ENCODE assay signal across 8 cellular contexts in genomic region chr10:113126506-113127192, GRCh38.
DNase-seq lines count a peak whose midpoint lies in the region; ATAC-seq, FAIRE-seq and TF ChIP-seq lines count a peak whose summit lies in the region.

No MANE protein-coding gene starts in this region.

- H3K4me1 ChIP-seq in CD8-positive, alpha-beta T cell (ENCODE audit: insufficient read depth, low read length), result peaks cover 5% of the 10 kb centered on the region
- peaks cover 4 to 9% (median 4%) of the 10 kb centered on the region in 3 donors for H3K4me1 ChIP-seq in pancreas
- peaks cover 10% of the 10 kb centered on the region for H3K4me1 ChIP-seq in upper lobe of right lung

- intact Hi-C loops in CD8-positive, alpha-beta T cell (cut with DNase I, micrococcal nuclease), result loop anchor here (1.0 to 10.0 kb wide), 4 partner anchors 258 to 652 kb away; no protein-coding TSS in a partner anchor
- intact Hi-C loops in Right ventricle myocardium superior (cut with DNase I), result loop anchor here (5.0 kb wide), 1 partner anchor 174 kb away; the partner anchor contains the start of gene TCF7L2
- intact Hi-C loops in pancreas (cut with DNase I), result loop anchor here in 1 of 3 donors (10.0 kb wide), 1 partner anchor 172 kb away; the partner anchor contains the start of gene TCF7L2
- intact Hi-C loops in upper lobe of right lung (cut with DNase I), result no loop called here

- 4 to 6% methylated on average over 42 to 50 of the region's 50 CpGs for WGBS in pancreas, 2 donors

- no peak overlapping the region for H3K27ac Mint-ChIP-seq in CD8-positive, alpha-beta T cell

- no peaks in the 10 kb centered on the region for H3K36me3 ChIP-seq in CD8-positive, alpha-beta T cell (ENCODE audit: insufficient read depth, low read length)
- H3K36me3 ChIP-seq in pancreas, result no peaks in the 10 kb centered on the region
- H3K36me3 ChIP-seq in upper lobe of right lung, result no peaks in the 10 kb centered on the region

- CTCF ChIA-PET in CD8-positive, alpha-beta T cell (lab: Charles Lee), result interaction anchor here (0.6 to 1.2 kb wide), 14 partner anchors 9 to 652 kb away, joined by 3 to 11 read pairs (median 4); no protein-coding TSS in a partner anchor

- TF ChIP-seq CTCF in CD8-positive, alpha-beta T cell (IDR thresholded peaks at IDR 0.05), result peak; percentile 49
- TF ChIP-seq CTCF in pancreas (IDR thresholded peaks at IDR 0.05) (peak; percentile 63 to 76 (median 70)), upper lobe of right lung (IDR thresholded peaks at IDR 0.05) (peak; percentile 71)

- peak; percentile 7 to 66 (median 27) for DNase-seq in CD8-positive, alpha-beta T cell
- DNase-seq in RPMI7951 (ENCODE audit: low read depth) (peak; percentile 65), Right ventricle myocardium superior (peak; percentile 84), pancreas (peak; percentile 54 to 91 (median 72)), upper lobe of right lung (peak; percentile 86)
- peak; percentile 7 for DNase-seq in activated naive CD8-positive, alpha-beta T cell treated with anti-CD3 and anti-CD28 coated beads, Interleukin-2, amount 50 U/mL, for 16 hours (ENCODE audit: low read depth, low spot score)

- no peaks in the 10 kb centered on the region for H3K9me3 Mint-ChIP-seq in CD8-positive, alpha-beta T cell

- FAIRE-seq in pancreas (lab: Jason Lieb, UNC), result no peak

- H3K4me3 Mint-ChIP-seq in CD8-positive, alpha-beta T cell, result peak overlapping the region; percentile 57

- H3K4me1 Mint-ChIP-seq in CD8-positive, alpha-beta T cell (ENCODE audit: low read depth), result peaks cover 6% of the 10 kb centered on the region

- peak; percentile 91 for ATAC-seq in CD8-positive, alpha-beta T cell
- peak; percentile 62 for ATAC-seq in HG02678 (IDR thresholded peaks at IDR 0.05; ENCODE audit: unreplicated experiment)
- ATAC-seq in Right ventricle myocardium superior (ENCODE audit: poor library complexity), result peak; percentile 97
- ATAC-seq in pancreas, result peak; percentile 99 to 100 (median 100)
- peak; percentile 100 for ATAC-seq in upper lobe of right lung
- ATAC-seq in GM18867 (IDR thresholded peaks at IDR 0.05; ENCODE audit: unreplicated experiment), result no peak

- no peaks in the 10 kb centered on the region for H3K27me3 ChIP-seq in CD8-positive, alpha-beta T cell (ENCODE audit: insufficient read depth, low read length)
- H3K27me3 ChIP-seq in pancreas, result no peaks in the 10 kb centered on the region
- no peaks in the 10 kb centered on the region for H3K27me3 ChIP-seq in upper lobe of right lung

- peaks cover 25% of the 10 kb centered on the region for H3K27me3 Mint-ChIP-seq in CD8-positive, alpha-beta T cell (ENCODE audit: low read depth)

- no peak overlapping the region for H3K27ac ChIP-seq in CD8-positive, alpha-beta T cell (ENCODE audit: low read depth, low read length)
- H3K27ac ChIP-seq in pancreas (no peak overlapping the region), upper lobe of right lung (no peak overlapping the region)

- H3K36me3 Mint-ChIP-seq in CD8-positive, alpha-beta T cell, result no peaks in the 10 kb centered on the region

- H3K4me3 ChIP-seq in CD8-positive, alpha-beta T cell (ENCODE audit: low read depth, low read length), result no peak overlapping the region
- H3K4me3 ChIP-seq in pancreas (peak overlapping the region in 2 of 4 donors; percentile 25 to 34), upper lobe of right lung (peak overlapping the region; percentile 27)

- no peaks in the 10 kb centered on the region for H3K9me3 ChIP-seq in CD8-positive, alpha-beta T cell (ENCODE audit: low read length)
- H3K9me3 ChIP-seq in pancreas (no peaks in the 10 kb centered on the region), upper lobe of right lung (no peaks in the 10 kb centered on the region)

- POLR2A ChIA-PET in CD8-positive, alpha-beta T cell (lab: Charles Lee), result interaction anchor here (0.6 kb wide), 3 partner anchors 28 to 929 kb away, joined by 3 to 5 read pairs (median 4); no protein-coding TSS in a partner anchor

Comparison
In these comparisons a context has a peak if more than half of its experiments do, and no peak if none do; other contexts are left out.
1. DNase-seq: peak in every context shown above with its lines; median percentile 86 in upper lobe of right lung; 84 in Right ventricle myocardium superior; 72 in pancreas; 65 in RPMI7951; 27 in CD8-positive, alpha-beta T cell; 7 in activated naive CD8-positive, alpha-beta T cell treated with anti-CD3 and anti-CD28 coated beads, Interleukin-2, amount 50 U/mL, for 16 hours.